18 cellular contexts compared by ENCODE assay signal in genomic region chr14:79363291-79363690, GRCh38.
"Had no signal": no experiment of that assay in that cellular context is flagged by ENCODE, and none has a peak within 500 bp of the region (broad histone marks: within the 10 kb centered on the region; RNA-seq: fewer than 3 reads in every experiment).

No MANE protein-coding gene starts in this region.

- H3K4me3 Mint-ChIP-seq: activated B cell treated with CpG ODN at 0.5 μM for 24 hours; activated CD4-positive, alpha-beta T cell treated with anti-CD3 and anti-CD28 coated beads for 36 hours; activated naive CD8-positive, alpha-beta T cell treated with anti-CD3 and anti-CD28 coated beads for 36 hours; immature natural killer cell; natural killer cell had no signal

- H3K27me3 Mint-ChIP-seq: activated B cell treated with CpG ODN at 0.5 μM for 24 hours; activated CD4-positive, alpha-beta T cell treated with anti-CD3 and anti-CD28 coated beads for 36 hours; activated naive CD8-positive, alpha-beta T cell treated with anti-CD3 and anti-CD28 coated beads for 36 hours had no signal

- H3K36me3 Mint-ChIP-seq: activated naive CD8-positive, alpha-beta T cell treated with anti-CD3 and anti-CD28 coated beads for 36 hours; immature natural killer cell; natural killer cell had no signal

- H3K27ac Mint-ChIP-seq: activated B cell treated with CpG ODN at 0.5 μM for 24 hours; activated CD4-positive, alpha-beta T cell treated with anti-CD3 and anti-CD28 coated beads for 36 hours; activated naive CD8-positive, alpha-beta T cell treated with anti-CD3 and anti-CD28 coated beads for 36 hours; immature natural killer cell; natural killer cell had no signal

- DNase-seq: activated B cell treated with CpG ODN at 0.5 μM for 24 hours; activated CD4-positive, alpha-beta T cell treated with anti-CD3 and anti-CD28 coated beads for 36 hours; activated CD4-positive, alpha-beta T cell treated with anti-CD3 and anti-CD28 coated beads, Interleukin-2, amount 50 U/mL, for 4 hours; activated naive CD4-positive, alpha-beta T cell treated with Interleukin-2 at 50 U/mL for 16 hours; activated naive CD8-positive, alpha-beta T cell treated with anti-CD3 and anti-CD28 coated beads for 36 hours; activated T-cell treated with anti-CD3 and anti-CD28 coated beads, Interleukin-2, amount 50 U/mL, for 48 hours; central memory CD4-positive, alpha-beta T cell; glutamatergic neuron; immature natural killer cell; kidney glomerular epithelial cell; left ventricle myocardium inferior; natural killer cell; sigmoid colon; spleen; stimulated activated CD4-positive, alpha-beta T cell treated with anti-CD3 and anti-CD28 coated beads, Interleukin-4, amount 100 ng/mL, for 1 hour; stimulated activated naive CD4-positive, alpha-beta T cell; testis; trophoblast cell had no signal

- H3K4me1 Mint-ChIP-seq: activated B cell treated with CpG ODN at 0.5 μM for 24 hours; activated CD4-positive, alpha-beta T cell treated with anti-CD3 and anti-CD28 coated beads for 36 hours; activated naive CD8-positive, alpha-beta T cell treated with anti-CD3 and anti-CD28 coated beads for 36 hours; immature natural killer cell; natural killer cell had no signal

- H3K9me3 Mint-ChIP-seq: activated naive CD8-positive, alpha-beta T cell treated with anti-CD3 and anti-CD28 coated beads for 36 hours had no signal
